17 cellular contexts compared by ENCODE assay signal in genomic region chr3:105274958-105275357, GRCh38.
DNase-seq lines count a peak whose midpoint lies in the region; ATAC-seq and TF ChIP-seq lines count a peak whose summit lies in the region.
"Had no signal": no experiment of that assay in that cellular context is flagged by ENCODE, and none has a peak within 500 bp of the region (broad histone marks: within the 10 kb centered on the region; RNA-seq: fewer than 3 reads in every experiment).

No MANE protein-coding gene starts in this region.

- in situ Hi-C loops in brain microvascular endothelial cell (cut with HindIII; ENCODE audit: low pct_ligation_motif_present, low sequenced_read_pairs): no loop called here

- no peak overlapping the region for H3K4me2 ChIP-seq in hepatocyte

- H3K36me3 ChIP-seq in ACC112 (ENCODE audit: insufficient read depth, low read length) (0 out of 2 replicates have a peak, but pooled peaks cover 3% of the 10 kb centered on the region), brain microvascular endothelial cell (replicated peaks) (no peaks in the 10 kb centered on the region), hepatocyte (replicated peaks; ENCODE audit: insufficient read depth, low read depth) (no peaks in the 10 kb centered on the region)
- H3K36me3 ChIP-seq: ovary, transverse colon had no signal

- H2AFZ ChIP-seq in ACC112 (ENCODE audit: low read length, unreplicated experiment): no peak overlapping the region
- H2AFZ ChIP-seq in hepatocyte: peak overlapping the region; percentile 23

- H3K4me1 ChIP-seq in ACC112 (ENCODE audit: control insufficient read depth, insufficient read depth, low read length, unreplicated experiment) (peaks cover 35% of the 10 kb centered on the region), hepatocyte (ENCODE audit: insufficient read depth) (no peaks in the 10 kb centered on the region)
- H3K4me1 ChIP-seq: transverse colon had no signal

- peak overlapping the region; percentile 87 for H3K27ac ChIP-seq in ACC112 (ENCODE audit: low read depth, low read length)
- H3K27ac ChIP-seq in brain microvascular endothelial cell: peak overlapping the region; percentile 23
- no peak overlapping the region for H3K27ac ChIP-seq in hepatocyte
- H3K27ac ChIP-seq: ovary, transverse colon had no signal

- no peaks in the 10 kb centered on the region for H3K9me3 ChIP-seq in hepatocyte (ENCODE audit: low read depth)
- H3K9me3 ChIP-seq: ovary, transverse colon had no signal

- H3K4me3 ChIP-seq in ACC112 (ENCODE audit: low read depth, low read length) (peak overlapping the region; percentile 18; the same call in 1 of the 2 replicates), brain microvascular endothelial cell (ENCODE audit: low read depth, low read length) (no peak overlapping the region), hepatocyte (no peak overlapping the region)
- H3K4me3 ChIP-seq: ovary, transverse colon had no signal

- H3K27me3 ChIP-seq in ACC112 (ENCODE audit: insufficient read depth, low read length) (no peaks in the 10 kb centered on the region), brain microvascular endothelial cell (replicated peaks) (no peaks in the 10 kb centered on the region), hepatocyte (no peaks in the 10 kb centered on the region)
- H3K27me3 ChIP-seq: ovary, transverse colon had no signal

- ATAC-seq in HG03139 (IDR thresholded peaks at IDR 0.05; ENCODE audit: unreplicated experiment): no peak
- ATAC-seq: T-cell had no signal

- H3K9me2 ChIP-seq in hepatocyte (replicated peaks; ENCODE audit: insufficient read depth): no peaks in the 10 kb centered on the region

- DNase-seq in HS-27A (ENCODE audit: low read depth) (peak; percentile 84), brain microvascular endothelial cell (peak; percentile 67), hepatocyte (ENCODE audit: low spot score) (no peak), DMS153 (lab: John Stamatoyannopoulos, UW) (no peak), OCI-M1 (lab: John Stamatoyannopoulos, UW) (no peak), NCI-H1436 treated with DMSO at 0.1 percent for 48 hours (lab: John Stamatoyannopoulos, UW) (no peak)
- DNase-seq: activated CD4-positive, alpha-beta T cell treated with anti-CD3 and anti-CD28 coated beads for 4 hours; activated T-cell treated with anti-CD3 and anti-CD28 coated beads, Interleukin-2, amount 50 U/mL, for 48 hours; aorta; DMS79; mesendoderm; ovary; stimulated activated CD8-positive, alpha-beta memory T cell treated with anti-CD3 and anti-CD28 coated beads, Interleukin-4, amount 100 ng/mL, for 48 hours; T-cell; transverse colon had no signal

- H3K79me2 ChIP-seq in ACC112 (ENCODE audit: control insufficient read depth, insufficient read depth, low read length, unreplicated experiment) (no peaks in the 10 kb centered on the region), hepatocyte (no peaks in the 10 kb centered on the region)

- H4K20me1 ChIP-seq in hepatocyte (ENCODE audit: insufficient read depth, poor library complexity, severe bottlenecking): no peaks in the 10 kb centered on the region

- no peak for TF ChIP-seq CTCF in brain microvascular endothelial cell (IDR thresholded peaks at IDR 0.05; ENCODE audit: low read depth, low read length, missing control alignments)
- TF ChIP-seq CTCF in hepatocyte (IDR thresholded peaks at IDR 0.05; ENCODE audit: poor library complexity): no peak

Comparison
In these comparisons a context has a peak if more than half of its experiments do, and no peak if none do; other contexts are left out.
1. DNase-seq: peak in HS-27A (single experiment) and brain microvascular endothelial cell (single experiment); none in hepatocyte (single experiment), DMS153 (single experiment), OCI-M1 (single experiment) and NCI-H1436 treated with DMSO at 0.1 percent for 48 hours (single experiment).